13 cellular contexts compared by ENCODE assay signal in genomic region chr3:12413721-12414255, GRCh38.
"Had no signal": no experiment of that assay in that cellular context is flagged by ENCODE, and none has a peak within 500 bp of the region (broad histone marks: within the 10 kb centered on the region; RNA-seq: fewer than 3 reads in every experiment).

No MANE protein-coding gene starts in this region.

- H3K4me3 ChIP-seq: dorsolateral prefrontal cortex, sigmoid colon, testis had no signal

- H3K36me3 Mint-ChIP-seq: activated naive CD4-positive, alpha-beta T cell treated with anti-CD3 and anti-CD28 coated beads, Interleukin-2, amount 50 U/mL, for 24 hours; brain had no signal

- H3K9me3 ChIP-seq: sigmoid colon, testis had no signal

- H3K27ac ChIP-seq: dorsolateral prefrontal cortex, sigmoid colon, testis had no signal

- H3K4me3 Mint-ChIP-seq: activated naive CD4-positive, alpha-beta T cell treated with anti-CD3 and anti-CD28 coated beads, Interleukin-2, amount 50 U/mL, for 24 hours; brain; nephron progenitor cell had no signal

- H3K4me1 ChIP-seq: sigmoid colon, testis had no signal

- H3K4me1 Mint-ChIP-seq: activated naive CD4-positive, alpha-beta T cell treated with anti-CD3 and anti-CD28 coated beads, Interleukin-2, amount 50 U/mL, for 24 hours; brain had no signal

- H3K27ac Mint-ChIP-seq: activated naive CD4-positive, alpha-beta T cell treated with anti-CD3 and anti-CD28 coated beads, Interleukin-2, amount 50 U/mL, for 24 hours; brain; nephron progenitor cell had no signal

- H3K27me3 ChIP-seq: dorsolateral prefrontal cortex, sigmoid colon, testis had no signal

- H3K9me3 Mint-ChIP-seq: activated naive CD4-positive, alpha-beta T cell treated with anti-CD3 and anti-CD28 coated beads, Interleukin-2, amount 50 U/mL, for 24 hours; brain; nephron progenitor cell had no signal

- DNase-seq: amniotic stem cell; dorsolateral prefrontal cortex; left cardiac atrium; mesenchymal stem cell; nephron progenitor cell; sigmoid colon; stimulated activated CD4-positive, alpha-beta T cell treated with anti-CD3 and anti-CD28 coated beads, Interleukin-12 subunit alpha, Interleukin-12 subunit beta, amount 100 ng/mL, for 4 hours; stimulated activated CD4-positive, alpha-beta T cell treated with anti-CD3 and anti-CD28 coated beads, Interleukin-2, amount 100 ng/mL, for 48 hours; stimulated activated naive CD8-positive, alpha-beta T cell treated with anti-CD3 and anti-CD28 coated beads, Interleukin-15, Interleukin-2, amounts not matched to agents 100 U/mL and 50 U/mL, for 24 hours; T-helper 2 cell; testis had no signal

- H3K36me3 ChIP-seq: sigmoid colon had no signal
